Comparison of ENCODE assay signal across 1 cellular context in the genomic region with DNA sequence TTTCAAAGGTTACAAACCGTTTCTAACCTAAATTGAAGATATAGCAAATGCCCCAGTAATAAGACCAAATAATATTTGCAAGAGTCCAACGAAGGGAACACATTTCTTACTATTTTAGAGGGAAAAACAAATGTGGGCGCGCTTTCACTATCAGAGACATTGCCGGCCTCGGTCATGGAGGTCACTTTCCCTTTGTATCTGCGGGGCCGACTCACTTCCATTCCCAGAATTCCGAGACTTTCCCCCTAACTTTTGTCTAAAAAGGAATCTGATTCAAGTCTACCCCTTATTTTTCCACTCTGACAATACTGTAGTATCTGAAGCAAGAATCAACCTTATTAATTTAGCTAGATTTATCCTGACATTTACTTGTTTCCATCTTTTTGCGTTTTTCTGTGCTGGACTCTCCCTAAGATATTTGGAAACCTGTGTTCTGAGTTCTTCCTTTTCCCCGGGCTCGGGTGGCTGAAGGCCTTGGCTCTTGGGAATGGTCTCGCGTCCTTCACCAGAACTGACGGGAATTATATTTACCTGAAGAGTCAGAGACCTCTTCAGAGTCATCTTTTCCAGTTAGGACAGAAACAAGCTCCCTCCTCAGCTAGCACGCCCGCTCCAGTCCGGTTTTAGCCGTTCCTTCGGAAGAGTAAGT.
TF ChIP-seq lines count a peak whose summit lies in the region.

No MANE protein-coding gene starts in this region.

TF ChIP-seq in HCT116, 20 proteins besides CTCF, POLR2A, EP300 and RAD21 (continued from another document):
- no peak for TF ChIP-seq SP1 (IDR thresholded peaks at IDR 0.05; ENCODE audit: low read depth)
- no peak for TF ChIP-seq ZNF274 (IDR thresholded peaks at IDR 0.05; ENCODE audit: low read depth, low read length)
- no peak for TF ChIP-seq YY1 (IDR thresholded peaks at IDR 0.05; ENCODE audit: extremely low read depth, insufficient replicate concordance, low read depth, low read length)
TF ChIP-seq in HCT116: peak in this region for 0.
